8 cellular contexts compared by ENCODE assay signal in genomic region chr3:129383292-129383860, GRCh38. TPM values are rescaled to one million over a fixed set of nuclear protein-coding genes. Genes with fewer than 3 reads are reported as not detected.
DNase-seq lines count a peak whose midpoint lies in the region; ATAC-seq and TF ChIP-seq lines count a peak whose summit lies in the region.

No MANE protein-coding gene starts in this region.

- intact Hi-C loops in left ventricle myocardium inferior (cut with micrococcal nuclease): no loop called here

- no peak overlapping the region for H3K27ac ChIP-seq in left ventricle myocardium inferior (replicated peaks)

- H3K4me1 ChIP-seq in adipocyte (ENCODE audit: control insufficient read depth, insufficient read depth, low read length) (peaks cover 23% of the 10 kb centered on the region), left ventricle myocardium inferior (peaks cover 17% of the 10 kb centered on the region)

- H3K9ac ChIP-seq in adipocyte (ENCODE audit: low read length): no peak overlapping the region

- H3K36me3 ChIP-seq in MG63 (peaks cover 14% of the 10 kb centered on the region), adipocyte (ENCODE audit: control insufficient read depth, insufficient read depth, low read length, severe bottlenecking) (peaks cover 16% of the 10 kb centered on the region), left ventricle myocardium inferior (peaks cover 8% of the 10 kb centered on the region)

- H3K9me3 ChIP-seq in MG63 (peaks cover 6% of the 10 kb centered on the region), adipocyte (ENCODE audit: control insufficient read depth, low read length) (no peaks in the 10 kb centered on the region), left ventricle myocardium inferior (replicated peaks) (no peaks in the 10 kb centered on the region)

- DNase-seq in ELR (ENCODE audit: low read depth) (peak; percentile 84), MG63 (peak; percentile 67), SHP77 (lab: John Stamatoyannopoulos, UW) (peak; percentile 65 to 76), adipocyte (ENCODE audit: low read depth) (peak; percentile 73), left ventricle myocardium inferior (peak; percentile 33), retina (peak; percentile 64)

- ATAC-seq in GM21825 (IDR thresholded peaks at IDR 0.05; ENCODE audit: unreplicated experiment) (peak; percentile 69), HG02970 (IDR thresholded peaks at IDR 0.05; ENCODE audit: low FRiP score, unreplicated experiment) (no peak)

- TF ChIP-seq CTCF in left ventricle myocardium inferior (IDR thresholded peaks at IDR 0.05; ENCODE audit: borderline replicate concordance): peak; percentile 82

- H3K27me3 ChIP-seq in MG63 (no peaks in the 10 kb centered on the region), adipocyte (replicated peaks; ENCODE audit: control insufficient read depth, insufficient read depth, low read length) (no peaks in the 10 kb centered on the region), left ventricle myocardium inferior (ENCODE audit: low read depth) (no peaks in the 10 kb centered on the region)

- H3K4me3 ChIP-seq in MG63 (no peak overlapping the region), adipocyte (ENCODE audit: low read length) (no peak overlapping the region), left ventricle myocardium inferior (no peak overlapping the region)

RNA-seq across cellular contexts. Expression of gene EFCAB12, which starts 45.1 kb away (rescaled TPM):
- total RNA-seq in MG63 (2014; rRNA removed; shearing (Covaris generic); ENCODE audit: low replicate concordance): 0.03 TPM in 1 of 2 replicates, not detected in the other
- not detected for total RNA-seq in left ventricle myocardium inferior

RNA-seq across cellular contexts. Expression of gene MBD4, which starts 56.4 kb away (rescaled TPM):
- total RNA-seq in MG63 (2014; rRNA removed; shearing (Covaris generic); ENCODE audit: low replicate concordance): 17.2 and 26.5 TPM in 2 replicates
- total RNA-seq in left ventricle myocardium inferior: 18.8 TPM

RNA-seq across cellular contexts. Expression of gene IFT122, which starts 56.6 kb away (rescaled TPM):
- total RNA-seq in MG63 (2014; rRNA removed; shearing (Covaris generic); ENCODE audit: low replicate concordance): 25.3 and 45.7 TPM in 2 replicates
- total RNA-seq in left ventricle myocardium inferior: 16.5 TPM

Comparison
In these comparisons a context has a peak if more than half of its experiments do, and no peak if none do; other contexts are left out.
1. DNase-seq: peak in every context shown above with its lines; median percentile 84 in ELR; 73 in adipocyte; 70 in SHP77; 67 in MG63; 64 in retina; 33 in left ventricle myocardium inferior.